Comparison of ENCODE assay signal across 18 cellular contexts in genomic region chr6:169956580-169956979, GRCh38.
DNase-seq lines count a peak whose midpoint lies in the region; ATAC-seq, FAIRE-seq and TF ChIP-seq lines count a peak whose summit lies in the region.
"Had no signal": no experiment of that assay in that cellular context is flagged by ENCODE, and none has a peak within 500 bp of the region (broad histone marks: within the 10 kb centered on the region; RNA-seq: fewer than 3 reads in every experiment).

No MANE protein-coding gene starts in this region.

- H3K27me3 Mint-ChIP-seq in activated CD8-positive, alpha-beta memory T cell treated with anti-CD3 and anti-CD28 coated beads, Interleukin-2, amount 10 ng/mL, durations not matched to agents 7 days and 5 days = peaks cover 42% of the 10 kb centered on the region
- peaks cover 19% of the 10 kb centered on the region for H3K27me3 Mint-ChIP-seq in dendritic cell treated with granulocyte-macrophage colony-stimulating factor and Interleukin-4, amounts not matched to agents 40 ng/mL and 50 ng/mL, for 4 days
- peaks cover 7% of the 10 kb centered on the region for H3K27me3 Mint-ChIP-seq in type B pancreatic cell
- H3K27me3 Mint-ChIP-seq in activated CD8-positive, alpha-beta T cell treated with anti-CD3 and anti-CD28 coated beads for 36 hours = peaks cover 2% of the 10 kb centered on the region

- no peaks in the 10 kb centered on the region for H3K27me3 ChIP-seq in osteoblast (ENCODE audit: insufficient read depth, low read length)

- H3K36me3 Mint-ChIP-seq in activated CD8-positive, alpha-beta memory T cell treated with anti-CD3 and anti-CD28 coated beads, Interleukin-2, amount 10 ng/mL, durations not matched to agents 7 days and 5 days = no peaks in the 10 kb centered on the region
- no peaks in the 10 kb centered on the region for H3K36me3 Mint-ChIP-seq in dendritic cell treated with granulocyte-macrophage colony-stimulating factor and Interleukin-4, amounts not matched to agents 40 ng/mL and 50 ng/mL, for 4 days (ENCODE audit: low read depth)
- H3K36me3 Mint-ChIP-seq in type B pancreatic cell = no peaks in the 10 kb centered on the region
- H3K36me3 Mint-ChIP-seq in activated CD8-positive, alpha-beta T cell treated with anti-CD3 and anti-CD28 coated beads for 36 hours (ENCODE audit: low read depth) = no peaks in the 10 kb centered on the region
- H3K36me3 Mint-ChIP-seq: CD8-positive, alpha-beta T cell; IgD-negative memory B cell had no signal

- FAIRE-seq in GM12892 (lab: Jason Lieb, UNC) = no peak
- FAIRE-seq: D721Med, HTR-8/SVneo had no signal

- no peak overlapping the region for H3K4me3 ChIP-seq in osteoblast (ENCODE audit: insufficient read depth, low read length)
- H3K4me3 ChIP-seq: HAP-1 had no signal

- no peak overlapping the region for H3K4me2 ChIP-seq in osteoblast (ENCODE audit: insufficient read depth, low read length)

- POLR2A ChIA-PET in activated CD8-positive, alpha-beta T cell treated with anti-CD3 and anti-CD28 coated beads for 36 hours (lab: Charles Lee) = interaction anchor here (0.9 kb wide), 1 partner anchor 11 kb away, joined by 3 read pairs; no protein-coding TSS in a partner anchor

- no peaks in the 10 kb centered on the region for H3K4me1 ChIP-seq in osteoblast (ENCODE audit: insufficient read depth, low read length)
- H3K4me1 ChIP-seq: HAP-1 had no signal

- no peak overlapping the region for H3K4me3 Mint-ChIP-seq in activated CD8-positive, alpha-beta memory T cell treated with anti-CD3 and anti-CD28 coated beads, Interleukin-2, amount 10 ng/mL, durations not matched to agents 7 days and 5 days
- no peak overlapping the region for H3K4me3 Mint-ChIP-seq in dendritic cell treated with granulocyte-macrophage colony-stimulating factor and Interleukin-4, amounts not matched to agents 40 ng/mL and 50 ng/mL, for 4 days
- no peak overlapping the region for H3K4me3 Mint-ChIP-seq in type B pancreatic cell
- H3K4me3 Mint-ChIP-seq in activated CD8-positive, alpha-beta T cell treated with anti-CD3 and anti-CD28 coated beads for 36 hours = no peak overlapping the region
- H3K4me3 Mint-ChIP-seq: CD8-positive, alpha-beta T cell; IgD-negative memory B cell had no signal

- H3K36me3 ChIP-seq in osteoblast (ENCODE audit: insufficient read depth, low read length) = no peaks in the 10 kb centered on the region
- H3K36me3 ChIP-seq: HAP-1 had no signal

- TF ChIP-seq CTCF in osteoblast (IDR thresholded peaks at IDR 0.05; ENCODE audit: extremely low read depth, low read depth, low read length) = no peak
- TF ChIP-seq CTCF in type B pancreatic cell (conservative IDR thresholded peaks at IDR 0.05) = no peak
- no peak for TF ChIP-seq CTCF in omental fat pad (IDR thresholded peaks at IDR 0.05)
- no peak for TF ChIP-seq CTCF in activated CD8-positive, alpha-beta T cell treated with anti-CD3 and anti-CD28 coated beads for 36 hours (IDR thresholded peaks at IDR 0.05)

- no peak for TF ChIP-seq POLR2A in GM12892 (IDR thresholded peaks at IDR 0.05; ENCODE audit: low read depth, low read length)

- H4K20me1 ChIP-seq in osteoblast (ENCODE audit: insufficient read depth, low read length) = no peaks in the 10 kb centered on the region

- CTCF ChIA-PET in activated CD8-positive, alpha-beta memory T cell treated with anti-CD3 and anti-CD28 coated beads, Interleukin-2, amount 10 ng/mL, durations not matched to agents 7 days and 5 days (lab: Charles Lee) = no interaction called here
- CTCF ChIA-PET in activated CD8-positive, alpha-beta T cell treated with anti-CD3 and anti-CD28 coated beads for 36 hours (lab: Charles Lee) = no interaction called here

- H3K4me1 Mint-ChIP-seq in activated CD8-positive, alpha-beta memory T cell treated with anti-CD3 and anti-CD28 coated beads, Interleukin-2, amount 10 ng/mL, durations not matched to agents 7 days and 5 days = peaks cover 11% of the 10 kb centered on the region
- peaks cover 20% of the 10 kb centered on the region for H3K4me1 Mint-ChIP-seq in dendritic cell treated with granulocyte-macrophage colony-stimulating factor and Interleukin-4, amounts not matched to agents 40 ng/mL and 50 ng/mL, for 4 days (ENCODE audit: low read depth)
- H3K4me1 Mint-ChIP-seq in type B pancreatic cell (ENCODE audit: unreplicated experiment) = peaks cover 15% of the 10 kb centered on the region
- H3K4me1 Mint-ChIP-seq in activated CD8-positive, alpha-beta T cell treated with anti-CD3 and anti-CD28 coated beads for 36 hours (ENCODE audit: low read depth) = peaks cover 22% of the 10 kb centered on the region

- no peak for ATAC-seq in activated CD8-positive, alpha-beta memory T cell treated with anti-CD3 and anti-CD28 coated beads, Interleukin-2, amount 10 ng/mL, durations not matched to agents 7 days and 5 days
- ATAC-seq in omental fat pad (ENCODE audit: low FRiP score) = no peak
- ATAC-seq in activated CD8-positive, alpha-beta T cell treated with anti-CD3 and anti-CD28 coated beads for 36 hours = no peak
- ATAC-seq: CD8-positive, alpha-beta T cell had no signal

- no peaks in the 10 kb centered on the region for H3K9me3 ChIP-seq in osteoblast (ENCODE audit: low read depth, low read length)
- H3K9me3 ChIP-seq: HAP-1 had no signal

- H3K79me2 ChIP-seq in osteoblast (ENCODE audit: insufficient read depth, low read length) = no peaks in the 10 kb centered on the region

- intact Hi-C loops in dendritic cell treated with granulocyte-macrophage colony-stimulating factor and Interleukin-4, amounts not matched to agents 40 ng/mL and 50 ng/mL, for 4 days (cut with micrococcal nuclease) = loop anchor here (10.0 kb wide), 1 partner anchor 568 kb away; no protein-coding TSS in a partner anchor
- intact Hi-C loops in activated CD8-positive, alpha-beta T cell treated with anti-CD3 and anti-CD28 coated beads for 36 hours (cut with micrococcal nuclease) = no loop called here

- H2AFZ ChIP-seq in osteoblast (ENCODE audit: low read length) = no peak overlapping the region

- no peak overlapping the region for H3K27ac Mint-ChIP-seq in activated CD8-positive, alpha-beta memory T cell treated with anti-CD3 and anti-CD28 coated beads, Interleukin-2, amount 10 ng/mL, durations not matched to agents 7 days and 5 days
- H3K27ac Mint-ChIP-seq in dendritic cell treated with granulocyte-macrophage colony-stimulating factor and Interleukin-4, amounts not matched to agents 40 ng/mL and 50 ng/mL, for 4 days = peak overlapping the region; percentile 7
- no peak overlapping the region for H3K27ac Mint-ChIP-seq in type B pancreatic cell
- H3K27ac Mint-ChIP-seq in activated CD8-positive, alpha-beta T cell treated with anti-CD3 and anti-CD28 coated beads for 36 hours = no peak overlapping the region
- H3K27ac Mint-ChIP-seq: CD8-positive, alpha-beta T cell; IgD-negative memory B cell had no signal

- no peak overlapping the region for H3K27ac ChIP-seq in osteoblast (ENCODE audit: low read depth, low read length)

- DNase-seq in activated CD8-positive, alpha-beta memory T cell treated with anti-CD3 and anti-CD28 coated beads, Interleukin-2, amount 10 ng/mL, durations not matched to agents 7 days and 5 days = peak; percentile 25
- DNase-seq in activated CD8-positive, alpha-beta memory T cell treated with anti-CD3 and anti-CD28 coated beads for 24 hours = no peak
- DNase-seq in osteoblast (ENCODE audit: insufficient read length, low spot score, missing footprints) (peak; percentile 27), type B pancreatic cell (ENCODE audit: extremely low spot score, unreplicated experiment) (peak; percentile 59), omental fat pad (ENCODE audit: low spot score) (no peak), GM12892 (ENCODE audit: insufficient read length) (no peak)
- DNase-seq in activated CD8-positive, alpha-beta T cell treated with anti-CD3 and anti-CD28 coated beads for 36 hours = no peak
- DNase-seq: DMS79, NCI-H1105 treated with DMSO at 0.1 percent for 48 hours, NCI-H187, NCI-H226, NCI-H69 had no signal

- no peaks in the 10 kb centered on the region for H3K9me3 Mint-ChIP-seq in activated CD8-positive, alpha-beta memory T cell treated with anti-CD3 and anti-CD28 coated beads, Interleukin-2, amount 10 ng/mL, durations not matched to agents 7 days and 5 days (ENCODE audit: low read depth)
- no peaks in the 10 kb centered on the region for H3K9me3 Mint-ChIP-seq in dendritic cell treated with granulocyte-macrophage colony-stimulating factor and Interleukin-4, amounts not matched to agents 40 ng/mL and 50 ng/mL, for 4 days
- peaks cover 5% of the 10 kb centered on the region for H3K9me3 Mint-ChIP-seq in type B pancreatic cell
- H3K9me3 Mint-ChIP-seq in activated CD8-positive, alpha-beta T cell treated with anti-CD3 and anti-CD28 coated beads for 36 hours = no peaks in the 10 kb centered on the region
- H3K9me3 Mint-ChIP-seq: CD8-positive, alpha-beta T cell; IgD-negative memory B cell had no signal

Comparison
In these comparisons a context has a peak if more than half of its experiments do, and no peak if none do; other contexts are left out.
1. DNase-seq: peak in activated CD8-positive, alpha-beta memory T cell treated with anti-CD3 and anti-CD28 coated beads, Interleukin-2, amount 10 ng/mL, durations not matched to agents 7 days and 5 days (single experiment), osteoblast (single experiment) and type B pancreatic cell (single experiment); none in activated CD8-positive, alpha-beta memory T cell treated with anti-CD3 and anti-CD28 coated beads for 24 hours (single experiment), omental fat pad (single experiment), GM12892 (single experiment) and activated CD8-positive, alpha-beta T cell treated with anti-CD3 and anti-CD28 coated beads for 36 hours (single experiment).